ENCODE assay signal across 13 cellular contexts in the genomic region with DNA sequence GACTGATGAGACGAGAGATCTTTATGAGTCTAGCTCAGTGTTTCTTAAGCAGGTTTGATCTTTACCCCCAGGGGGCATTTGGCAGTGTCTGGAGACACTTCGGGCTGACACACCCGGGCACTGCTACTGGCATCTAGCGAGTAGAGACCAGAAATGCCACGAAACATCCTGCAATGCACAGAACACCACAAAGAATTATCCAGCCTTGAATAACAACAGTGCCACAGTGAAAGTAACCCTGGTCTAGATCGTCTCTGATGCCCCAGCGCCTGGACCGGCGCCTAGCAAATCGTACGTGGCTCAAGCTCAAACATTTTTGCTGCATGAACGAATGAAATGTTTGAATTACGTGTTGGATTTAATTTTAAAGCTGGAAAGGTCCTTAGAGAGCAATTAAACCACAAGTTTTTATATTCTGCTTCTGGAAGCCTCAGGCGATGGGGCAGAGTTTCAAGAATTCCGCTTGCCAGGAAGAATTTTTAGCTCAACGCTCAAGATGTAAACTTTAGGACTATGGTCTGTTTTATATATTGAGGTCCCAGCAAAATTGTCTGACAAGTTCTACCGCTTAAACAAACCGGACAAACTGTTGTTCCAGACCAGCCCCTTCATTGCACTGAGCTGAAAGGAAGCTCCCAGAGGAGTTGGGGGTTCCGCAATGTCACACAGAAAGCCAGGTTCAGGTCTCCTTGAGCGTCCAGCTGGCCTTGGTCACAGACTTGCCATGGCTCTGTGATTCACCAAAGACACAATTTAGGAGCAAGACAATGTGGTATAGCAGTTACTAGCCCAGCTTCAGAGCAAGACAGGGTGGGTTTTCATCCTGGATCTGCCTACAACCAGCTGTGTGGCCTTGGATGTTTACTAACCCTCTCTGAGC. TPM values are rescaled to one million over a fixed set of nuclear protein-coding genes. Genes with fewer than 3 reads are reported as not detected.
DNase-seq lines count a peak whose midpoint lies in the region; ATAC-seq and TF ChIP-seq lines count a peak whose summit lies in the region.
"Had no signal": no experiment of that assay in that cellular context is flagged by ENCODE, and none has a peak within 500 bp of the region (broad histone marks: within the 10 kb centered on the region; RNA-seq: fewer than 3 reads in every experiment).

No MANE protein-coding gene starts in this region.

- H4K8ac ChIP-seq in trophoblast cell (ENCODE audit: low read depth, low read length): no peak overlapping the region
- no peak overlapping the region for H4K8ac ChIP-seq in mesendoderm (ENCODE audit: low read depth, low read length)

- H3K9me3 ChIP-seq in PC-3 (ENCODE audit: low read length): no peaks in the 10 kb centered on the region
- H3K9me3 ChIP-seq in trophoblast cell (ENCODE audit: insufficient read depth, low read depth, low read length): no peaks in the 10 kb centered on the region

- no TSS peak for BruUV-seq in PC-3 (replicated peaks; lab: Mats Ljungman, UMichigan)

- H3K9me2 ChIP-seq in PC-3 (replicated peaks; ENCODE audit: low read length): no peaks in the 10 kb centered on the region

- H3K4ac ChIP-seq in trophoblast cell (ENCODE audit: low read depth, low read length) (no peak overlapping the region), mesendoderm (ENCODE audit: low read depth, low read length) (no peak overlapping the region)

- peak overlapping the region; percentile 77 for H2AFZ ChIP-seq in PC-3 (ENCODE audit: low read length)
- H2AFZ ChIP-seq in trophoblast cell (ENCODE audit: insufficient read depth, low read length, poor library complexity): no peak overlapping the region

- no peak overlapping the region for H3K56ac ChIP-seq in mesendoderm (ENCODE audit: low read length)

- H4K91ac ChIP-seq in trophoblast cell (ENCODE audit: low read depth, low read length): peak overlapping the region; percentile 32

- peaks cover 6% of the 10 kb centered on the region for H3K4me1 ChIP-seq in PC-3 (ENCODE audit: insufficient read depth, low read length)
- H3K4me1 ChIP-seq in trophoblast cell (ENCODE audit: control insufficient read depth in 1 of 2, insufficient read depth in 2 of 2, low read length in 2 of 2): peaks cover 6 to 7% of the 10 kb centered on the region in 2 experiments
- no peaks in the 10 kb centered on the region for H3K4me1 ChIP-seq in mesendoderm (ENCODE audit: control insufficient read depth, low read depth, low read length)

- TF ChIP-seq CTCF in C4-2B (conservative IDR thresholded peaks at IDR 0.05): peak; percentile 47
- peak; percentile 53 for TF ChIP-seq CTCF in PC-3 (conservative IDR thresholded peaks at IDR 0.05; ENCODE audit: low read depth, low read length)
- TF ChIP-seq CTCF in dorsolateral prefrontal cortex (IDR thresholded peaks at IDR 0.05 in 54 of 56, conservative IDR thresholded peaks at IDR 0.05 in 2 of 56; ENCODE audit: low read depth in 1 of 56, partially characterized antibody in 56 of 56): no peak

- no peak overlapping the region for H2BK12ac ChIP-seq in trophoblast cell (ENCODE audit: low read length)

- H3K4me2 ChIP-seq in PC-3 (ENCODE audit: low read length): peak overlapping the region; percentile 89
- H3K4me2 ChIP-seq in trophoblast cell (ENCODE audit: low read length): no peak overlapping the region
- no peak overlapping the region for H3K4me2 ChIP-seq in mesendoderm (ENCODE audit: low read length)

- H3K23ac ChIP-seq in trophoblast cell (ENCODE audit: low read length): no peak overlapping the region
- no peak overlapping the region for H3K23ac ChIP-seq in mesendoderm (ENCODE audit: low read length)

- intact Hi-C loops in PC-3 (cut with micrococcal nuclease) (no loop called here), dorsolateral prefrontal cortex (cut with DNase I) (no loop called here)

- DNase-seq in PC-3: peak; percentile 64
- DNase-seq in trophoblast cell: peak in 1 of 2 donors; percentile 55
- no peak for DNase-seq in activated CD8-positive, alpha-beta memory T cell treated with anti-CD3 and anti-CD28 coated beads for 24 hours
- DNase-seq in dorsolateral prefrontal cortex: no peak
- no peak for DNase-seq in mesendoderm
- DNase-seq in NCI-H345 treated with DMSO at 0.1 percent for 48 hours (lab: John Stamatoyannopoulos, UW; ENCODE audit: unreplicated experiment): no peak
- DNase-seq: activated CD4-positive, alpha-beta T cell treated with anti-CD3 and anti-CD28 coated beads, Interleukin-2, amount 10 ng/mL, durations not matched to agents 7 days and 5 days; cortex of kidney; NCI-H2029 treated with DMSO at 0.1 percent for 48 hours; stimulated activated naive CD4-positive, alpha-beta T cell treated with Interleukin-2 at 50 U/mL for 16 hours had no signal

- H3K79me2 ChIP-seq in PC-3 (ENCODE audit: low read length): no peaks in the 10 kb centered on the region
- H3K79me2 ChIP-seq in trophoblast cell (ENCODE audit: control insufficient read depth, insufficient read depth, low read length, poor library complexity): no peaks in the 10 kb centered on the region
- no peaks in the 10 kb centered on the region for H3K79me2 ChIP-seq in mesendoderm (ENCODE audit: control insufficient read depth, insufficient read depth, low read length)

- no peak overlapping the region; the same call in 1 of the 2 replicates for H3K27ac ChIP-seq in C4-2B
- H3K27ac ChIP-seq in PC-3 (ENCODE audit: low read length): no peak overlapping the region
- H3K27ac ChIP-seq in trophoblast cell (ENCODE audit: low read depth, low read length): no peak overlapping the region
- H3K27ac ChIP-seq in dorsolateral prefrontal cortex: no peak overlapping the region
- no peak overlapping the region for H3K27ac ChIP-seq in mesendoderm (ENCODE audit: low read depth, low read length)

- H3K4me3 ChIP-seq in PC-3 (ENCODE audit: low read length) (peak overlapping the region; percentile 62), trophoblast cell (ENCODE audit: low read depth, low read length) (no peak overlapping the region), dorsolateral prefrontal cortex (peak overlapping the region in 16 of 59 donors; percentile 0 to 43 (median 11)), mesendoderm (ENCODE audit: low read length) (no peak overlapping the region)

- H3K27me3 ChIP-seq in PC-3 (ENCODE audit: low read length): no peaks in the 10 kb centered on the region
- no peaks in the 10 kb centered on the region for H3K27me3 ChIP-seq in trophoblast cell (ENCODE audit: insufficient read depth, low read length)
- peaks cover 0 to 8% (median 0%) of the 10 kb centered on the region in 45 donors for H3K27me3 ChIP-seq in dorsolateral prefrontal cortex
- no peaks in the 10 kb centered on the region for H3K27me3 ChIP-seq in mesendoderm (ENCODE audit: insufficient read depth, low read length, poor library complexity)

- H2BK5ac ChIP-seq in trophoblast cell (ENCODE audit: low read depth, low read length, poor library complexity) (no peak overlapping the region), mesendoderm (ENCODE audit: low read length) (no peak overlapping the region)

- no peaks in the 10 kb centered on the region for H3K36me3 ChIP-seq in PC-3 (ENCODE audit: low read depth, low read length)
- H3K36me3 ChIP-seq in trophoblast cell (ENCODE audit: control insufficient read depth in 1 of 2, insufficient read depth in 2 of 2, low read length in 2 of 2): no peaks in the 10 kb centered on the region
- H3K36me3 ChIP-seq in mesendoderm (ENCODE audit: control insufficient read depth, insufficient read depth, low read length): no peaks in the 10 kb centered on the region

- no peak overlapping the region for H2BK120ac ChIP-seq in trophoblast cell (ENCODE audit: insufficient read depth, low read length, poor library complexity)
- H2BK120ac ChIP-seq in mesendoderm (ENCODE audit: low read depth, low read length): no peak overlapping the region

- no peaks in the 10 kb centered on the region for H3F3A ChIP-seq in PC-3 (ENCODE audit: low read length, unreplicated experiment)

- H3K9ac ChIP-seq in PC-3 (ENCODE audit: low read length): no peak overlapping the region
- H3K9ac ChIP-seq in trophoblast cell (ENCODE audit: low read length): no peak overlapping the region
- no peak overlapping the region for H3K9ac ChIP-seq in mesendoderm (ENCODE audit: low read length)

- POLR2A ChIA-PET in PC-3 (lab: Charles Lee; ENCODE audit: unreplicated experiment): no interaction called here

- H3K79me1 ChIP-seq in trophoblast cell (ENCODE audit: low read length): no peaks in the 10 kb centered on the region
- H3K79me1 ChIP-seq in mesendoderm (ENCODE audit: low read length): no peaks in the 10 kb centered on the region

- no peak overlapping the region for H3K18ac ChIP-seq in trophoblast cell (ENCODE audit: low read length)
- no peak overlapping the region for H3K18ac ChIP-seq in mesendoderm (ENCODE audit: low read length)

- WGBS in trophoblast cell (ENCODE audit: extremely low coverage, insufficient coverage, insufficient read length): no CpG with 5 or more reads among the region's 20 CpGs
- no CpG with 5 or more reads among the region's 20 CpGs for WGBS in mesendoderm (ENCODE audit: extremely low coverage, insufficient coverage, low lambda C conversion rate)

- H2AK5ac ChIP-seq in trophoblast cell (ENCODE audit: low read length) (no peak overlapping the region), mesendoderm (ENCODE audit: low read length) (no peak overlapping the region)

- no peak overlapping the region for H4K12ac ChIP-seq in trophoblast cell (ENCODE audit: low read depth, low read length)

- H3K14ac ChIP-seq in trophoblast cell (ENCODE audit: low read length): no peak overlapping the region

- ATAC-seq in PC-3 (peak; percentile 89), esophagus mucosa (peak; percentile 52)
- ATAC-seq: naive thymus-derived CD4-positive, alpha-beta T cell had no signal

- CTCF ChIA-PET in PC-3 (lab: Charles Lee): interaction anchor here (0.6 to 0.7 kb wide), 2 partner anchors 47 to 53 kb away, joined by 3 to 4 read pairs; no protein-coding TSS in a partner anchor

- no peak overlapping the region for H4K5ac ChIP-seq in mesendoderm (ENCODE audit: low read length)

- no peaks in the 10 kb centered on the region for H4K20me1 ChIP-seq in PC-3 (ENCODE audit: low read length)

- H2BK15ac ChIP-seq in mesendoderm (replicated peaks; ENCODE audit: low read depth): no peak overlapping the region

RNA-seq across cellular contexts. Expression of a gene that starts 44.2 kb away (rescaled TPM):
- 145 and 167 TPM in 2 replicates for total RNA-seq in PC-3 (2014; rRNA removed)
- total RNA-seq in esophagus mucosa: 21.1 TPM
- polyA plus RNA-seq in trophoblast cell (2013): 76.6 and 79.2 TPM in 2 replicates
- 100 to 1,000 TPM in 2 of 120 experiments, 10 to 100 TPM in 118; 12.5 to 186 (median 28.4) TPM for total RNA-seq in dorsolateral prefrontal cortex
- polyA plus RNA-seq in mesendoderm (2013, experiment 1 of 2): 15.4 TPM
- 17.7 TPM for polyA plus RNA-seq in mesendoderm (2013, experiment 2 of 2)

Comparison
In these comparisons a context has a peak if more than half of its experiments do, and no peak if none do; other contexts are left out.
1. CTCF ChIP-seq: peak in C4-2B (single experiment) and PC-3 (single experiment); none in dorsolateral prefrontal cortex (0 of 56).